In the genomic region with DNA sequence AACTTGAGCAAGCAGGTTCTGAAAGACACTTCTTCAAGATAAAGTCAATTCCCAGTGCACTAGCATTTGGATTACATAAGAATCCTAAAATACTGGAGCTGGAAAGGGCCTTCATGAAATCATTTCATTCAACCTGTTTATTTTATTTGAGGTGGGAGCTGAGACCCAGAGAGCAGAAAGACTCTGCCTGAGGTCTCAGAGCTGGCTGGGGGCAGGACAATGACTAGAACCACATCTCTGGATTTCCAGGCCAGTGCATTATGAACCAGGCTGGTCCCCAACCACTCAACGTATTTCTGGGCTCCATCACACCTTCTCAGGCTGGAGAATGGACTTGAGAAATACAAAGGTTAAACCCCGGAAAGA, we compare ENCODE assay signal across 10 cellular contexts. TPM values are rescaled to one million over a fixed set of nuclear protein-coding genes. Genes with fewer than 3 reads are reported as not detected.
DNase-seq lines count a peak whose midpoint lies in the region; ATAC-seq and TF ChIP-seq lines count a peak whose summit lies in the region.
"Had no signal": no experiment of that assay in that cellular context is flagged by ENCODE, and none has a peak within 500 bp of the region (broad histone marks: within the 10 kb centered on the region; RNA-seq: fewer than 3 reads in every experiment).

No MANE protein-coding gene starts in this region.

- peaks cover 7% of the 10 kb centered on the region for H3K9me3 Mint-ChIP-seq in activated naive CD4-positive, alpha-beta T cell treated with anti-CD3 and anti-CD28 coated beads, Interleukin-2, amount 10 ng/mL, durations not matched to agents 7 days and 5 days
- H3K9me3 Mint-ChIP-seq in type B pancreatic cell (no peaks in the 10 kb centered on the region), chondrocyte (ENCODE audit: low read depth) (peaks cover 11% of the 10 kb centered on the region)

- H3K4me1 ChIP-seq in Peyer's patch = peaks cover 15 to 87% (median 49%) of the 10 kb centered on the region in 4 donors
- H3K4me1 ChIP-seq in left lung = peaks cover 41 to 100% of the 10 kb centered on the region in 2 donors

- intact Hi-C loops in left lung (cut with DNase I) = no loop called here

- no peak for TF ChIP-seq POLR2A in Peyer's patch (IDR thresholded peaks at IDR 0.05)

- H3K4me3 Mint-ChIP-seq in activated naive CD4-positive, alpha-beta T cell treated with anti-CD3 and anti-CD28 coated beads, Interleukin-2, amount 10 ng/mL, durations not matched to agents 7 days and 5 days = no peak overlapping the region
- H3K4me3 Mint-ChIP-seq in type B pancreatic cell = peak overlapping the region; percentile 47
- no peak overlapping the region for H3K4me3 Mint-ChIP-seq in chondrocyte (ENCODE audit: unreplicated experiment)

- H3K4me1 Mint-ChIP-seq in activated naive CD4-positive, alpha-beta T cell treated with anti-CD3 and anti-CD28 coated beads, Interleukin-2, amount 10 ng/mL, durations not matched to agents 7 days and 5 days = peaks cover 74% of the 10 kb centered on the region
- peaks cover 49% of the 10 kb centered on the region for H3K4me1 Mint-ChIP-seq in type B pancreatic cell (ENCODE audit: unreplicated experiment)
- peaks cover 71% of the 10 kb centered on the region for H3K4me1 Mint-ChIP-seq in chondrocyte (ENCODE audit: low read depth)

- H3K36me3 ChIP-seq in Peyer's patch (no peaks in the 10 kb centered on the region), left lung (peaks cover 0 to 10% of the 10 kb centered on the region in 2 donors)

- H3K9me3 ChIP-seq in Peyer's patch = no peaks in the 10 kb centered on the region
- no peaks in the 10 kb centered on the region for H3K9me3 ChIP-seq in left lung

- no peak for DNase-seq in activated naive CD4-positive, alpha-beta T cell treated with anti-CD3 and anti-CD28 coated beads, Interleukin-2, amount 10 ng/mL, durations not matched to agents 7 days and 5 days
- DNase-seq in activated naive CD4-positive, alpha-beta T cell treated with Interleukin-2 at 50 U/mL for 16 hours = no peak
- DNase-seq in Peyer's patch (no peak), left lung (no peak), type B pancreatic cell (ENCODE audit: extremely low spot score, unreplicated experiment) (no peak), mesenteric fat pad (ENCODE audit: low spot score) (no peak), chondrocyte (ENCODE audit: low spot score) (no peak)
- DNase-seq: NCI-H524 treated with DMSO at 0.1 percent for 48 hours had no signal

- no peak for TF ChIP-seq CTCF in Peyer's patch (IDR thresholded peaks at IDR 0.05)
- no peak for TF ChIP-seq CTCF in left lung (IDR thresholded peaks at IDR 0.05)
- TF ChIP-seq CTCF in type B pancreatic cell (conservative IDR thresholded peaks at IDR 0.05) = no peak
- no peak for TF ChIP-seq CTCF in chondrocyte (IDR thresholded peaks at IDR 0.05)

- H3K4me3 ChIP-seq in Peyer's patch = peak overlapping the region in 2 of 4 donors; percentile 14 to 36
- no peak overlapping the region for H3K4me3 ChIP-seq in left lung

- H3K27me3 ChIP-seq in Peyer's patch (no peaks in the 10 kb centered on the region), left lung (no peaks in the 10 kb centered on the region)

- H3K36me3 Mint-ChIP-seq in activated naive CD4-positive, alpha-beta T cell treated with anti-CD3 and anti-CD28 coated beads, Interleukin-2, amount 10 ng/mL, durations not matched to agents 7 days and 5 days = peaks cover 72% of the 10 kb centered on the region
- H3K36me3 Mint-ChIP-seq in type B pancreatic cell (peaks cover 22% of the 10 kb centered on the region), chondrocyte (ENCODE audit: low read depth) (peaks cover 8% of the 10 kb centered on the region)

- no peaks in the 10 kb centered on the region for H3K27me3 Mint-ChIP-seq in activated naive CD4-positive, alpha-beta T cell treated with anti-CD3 and anti-CD28 coated beads, Interleukin-2, amount 10 ng/mL, durations not matched to agents 7 days and 5 days
- H3K27me3 Mint-ChIP-seq in type B pancreatic cell (no peaks in the 10 kb centered on the region), chondrocyte (ENCODE audit: low read depth) (no peaks in the 10 kb centered on the region)

- CTCF ChIA-PET in activated naive CD4-positive, alpha-beta T cell treated with anti-CD3 and anti-CD28 coated beads, Interleukin-2, amount 10 ng/mL, durations not matched to agents 7 days and 5 days (lab: Charles Lee) = interaction anchor here (0.7 to 1.3 kb wide), 3 partner anchors 9 to 25 kb away, joined by 3 to 4 read pairs (median 3); no protein-coding TSS in a partner anchor

- H3K27ac ChIP-seq in Peyer's patch = peak overlapping the region; percentile 65 to 99 (median 90)
- H3K27ac ChIP-seq in left lung = peak overlapping the region; percentile 58 to 81
- H3K27ac ChIP-seq: C4-2B had no signal

- ATAC-seq in left lung (no peak), HG03025 (IDR thresholded peaks at IDR 0.05; ENCODE audit: low FRiP score, unreplicated experiment) (no peak)

- peak overlapping the region; percentile 77 for H3K27ac Mint-ChIP-seq in activated naive CD4-positive, alpha-beta T cell treated with anti-CD3 and anti-CD28 coated beads, Interleukin-2, amount 10 ng/mL, durations not matched to agents 7 days and 5 days
- H3K27ac Mint-ChIP-seq in type B pancreatic cell (peak overlapping the region; percentile 91), chondrocyte (ENCODE audit: unreplicated experiment) (no peak overlapping the region)

RNA-seq across cellular contexts. Expression of a gene that starts 8.4 kb away (rescaled TPM):
- 100 to 1,000 TPM; 110 to 269 (median 238) TPM for total RNA-seq in Peyer's patch
- total RNA-seq in left lung = 100 to 1,000 TPM; 281 to 298 TPM
- total RNA-seq in type B pancreatic cell (ENCODE audit: low replicate concordance) = 122 and 248 TPM in 2 replicates
- total RNA-seq in mesenteric fat pad = 456 TPM
- 98.0 to 139 TPM (median 133 TPM) in 3 replicates for total RNA-seq in chondrocyte
